30 cellular contexts compared by ENCODE assay signal in the genomic region with DNA sequence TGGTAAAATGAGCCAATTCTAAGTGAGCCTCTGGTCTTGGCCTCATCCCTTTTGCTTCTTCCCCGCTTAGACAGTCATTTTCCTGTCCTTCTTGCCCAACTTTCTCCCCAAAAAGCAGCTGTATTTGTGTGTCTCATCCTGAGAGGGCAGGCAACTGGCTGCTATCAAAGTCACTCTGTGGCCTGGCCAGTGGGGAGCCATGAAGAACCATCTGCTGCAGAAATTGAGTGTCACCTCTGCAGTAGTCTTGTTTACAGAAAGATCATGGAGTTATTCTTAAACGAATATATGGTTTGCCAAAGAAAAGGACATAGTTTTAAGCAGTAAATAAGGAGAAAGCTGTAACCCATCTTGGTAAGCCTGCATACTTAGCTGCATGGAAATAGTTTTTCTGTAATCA.
"Had no signal": no experiment of that assay in that cellular context is flagged by ENCODE, and none has a peak within 500 bp of the region (broad histone marks: within the 10 kb centered on the region; RNA-seq: fewer than 3 reads in every experiment).

No MANE protein-coding gene starts in this region.

- H2AFZ ChIP-seq: PC-9 had no signal

- H3K4me2 ChIP-seq: PC-9 had no signal

- DNase-seq: Kasumi-1, MG63, NCI-H1048, NCI-H1092 treated with DMSO at 0.1 percent for 48 hours, NCI-H1105 treated with DMSO at 0.1 percent for 48 hours, NCI-H1417, NCI-H1436, NCI-H146, NCI-H1694, NCI-H187, NCI-H1930, NCI-H2029 treated with DMSO at 0.1 percent for 48 hours, NCI-H2081 treated with DMSO at 0.1 percent for 48 hours, NCI-H2107, NCI-H2171, NCI-H226, NCI-H446 treated with DMSO at 0.1 percent for 48 hours, NCI-H510A, NCI-H524, NCI-H526, NCI-H774, PC-9, SHP77, SIG-M5, SJCRH30 had no signal

- H3K4me3 ChIP-seq: MG63, PC-9, SJCRH30, SK-N-MC had no signal

- H3K36me3 ChIP-seq: MG63, SJCRH30 had no signal

- H3K27ac ChIP-seq: PC-9, RWPE1, SJCRH30, SK-N-MC had no signal

- ATAC-seq: Panc1, Right ventricle myocardium inferior, SK-N-SH treated with all-trans-retinoic acid at 6 μM for 48 hours had no signal

- H3K4me1 ChIP-seq: SJCRH30 had no signal

- H3K27me3 ChIP-seq: MG63, SJCRH30 had no signal
